Comparison of ENCODE assay signal across 7 cellular contexts in the genomic region with DNA sequence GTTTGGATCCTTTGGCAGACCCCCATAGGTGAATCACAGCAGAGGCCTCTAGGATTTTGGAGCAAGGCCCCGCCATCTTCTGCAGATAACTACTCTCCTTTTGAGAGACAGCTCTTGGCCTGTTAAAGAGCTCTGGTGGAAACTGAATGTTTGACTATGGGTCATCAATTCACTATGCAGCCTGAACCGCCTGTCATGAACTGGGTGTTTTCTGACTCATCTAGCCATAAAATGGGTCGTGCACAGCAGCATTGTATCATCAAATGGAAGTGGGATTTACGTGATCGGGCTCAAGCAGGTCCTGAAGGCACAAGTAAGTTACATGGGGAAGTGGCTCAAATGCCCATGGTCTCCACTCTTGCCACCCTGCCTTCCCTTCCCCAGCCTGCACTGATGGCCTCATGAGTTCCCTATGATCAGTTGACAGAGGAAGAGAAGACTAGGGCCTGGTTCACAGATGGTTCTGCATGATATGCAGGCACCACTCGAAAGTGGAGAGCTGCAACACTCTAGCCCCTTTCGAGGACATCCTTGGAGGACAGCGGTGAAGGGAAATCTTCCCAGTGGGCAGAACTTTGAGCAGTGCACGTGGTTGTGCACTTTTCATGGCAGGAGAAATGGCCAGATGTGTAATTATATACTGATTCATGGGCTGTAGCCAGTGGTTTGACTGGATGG. TPM values are rescaled to one million over a fixed set of nuclear protein-coding genes. Genes with fewer than 3 reads are reported as not detected.
DNase-seq lines count a peak whose midpoint lies in the region; ATAC-seq and TF ChIP-seq lines count a peak whose summit lies in the region.
"Not testable (repeated sequence)": the region's sequence is repeated elsewhere in the genome, so short reads cannot be mapped to it uniquely, and the experiment has no call there.

No MANE protein-coding gene starts in this region.

- ATAC-seq in CD4-positive, alpha-beta T cell (ENCODE audit: poor library complexity), result not testable (repeated sequence)

- not testable (repeated sequence) for H3K4me3 ChIP-seq in GM23248; fibroblast of villous mesenchyme (ENCODE audit: low read depth, low read length)

- H3K27ac ChIP-seq in CD4-positive, alpha-beta T cell (ENCODE audit: low read depth, low read length); GM23248: not testable (repeated sequence)

- TF ChIP-seq CTCF in CD4-positive, alpha-beta T cell (IDR thresholded peaks at IDR 0.05); fibroblast of villous mesenchyme (IDR thresholded peaks at IDR 0.05; ENCODE audit: insufficient read depth, low read depth, low read length): not testable (repeated sequence)

- H4K20me1 ChIP-seq in GM23248 (ENCODE audit: insufficient read depth), result not testable (repeated sequence)

- peaks cover 45% of the 10 kb centered on the region for H3K4me1 Mint-ChIP-seq in CD4-positive, alpha-beta T cell (ENCODE audit: low read depth)
- H3K4me1 Mint-ChIP-seq in activated naive CD8-positive, alpha-beta T cell (ENCODE audit: low read depth), result peaks cover 32% of the 10 kb centered on the region

- H3K9me2 ChIP-seq in GM23248 (ENCODE audit: insufficient read depth), result not testable (repeated sequence)

- H3F3A ChIP-seq in GM23248 (ENCODE audit: insufficient read depth), result not testable (repeated sequence)

- H3K4me2 ChIP-seq in GM23248 (ENCODE audit: unreplicated experiment), result not testable (repeated sequence)

- H2AFZ ChIP-seq in GM23248, result not testable (repeated sequence)

- not testable (repeated sequence) for DNase-seq in CD4-positive, alpha-beta T cell
- DNase-seq in GM23248 (peak; percentile 71), M059J (ENCODE audit: low read depth) (peak; percentile 48), T1000 (lab: John Stamatoyannopoulos, UW) (peak; percentile 9), fibroblast of villous mesenchyme (ENCODE audit: low read depth) (peak; percentile 10), renal cortical epithelial cell (ENCODE audit: low read depth) (peak; percentile 51)

- not testable (repeated sequence) for H3K36me3 Mint-ChIP-seq in CD4-positive, alpha-beta T cell (ENCODE audit: low read depth); activated naive CD8-positive, alpha-beta T cell

- not testable (repeated sequence) for H3K9me3 ChIP-seq in CD4-positive, alpha-beta T cell (ENCODE audit: control insufficient read depth, low read length); GM23248 (ENCODE audit: low read depth)

- not testable (repeated sequence) for H3K36me3 ChIP-seq in GM23248 (ENCODE audit: low read depth)

- CTCF ChIA-PET in CD4-positive, alpha-beta T cell (lab: Charles Lee), result not testable (repeated sequence)

- H3K27me3 Mint-ChIP-seq in CD4-positive, alpha-beta T cell; activated naive CD8-positive, alpha-beta T cell: not testable (repeated sequence)

- POLR2A ChIA-PET in CD4-positive, alpha-beta T cell (lab: Charles Lee), result interaction anchor here (1.0 to 1.4 kb wide), 2 partner anchors 12 to 17 kb away, joined by 3 to 4 read pairs; no protein-coding TSS in a partner anchor

- in situ Hi-C loops in GM23248 (cut with MboI), result not testable (repeated sequence)

- H3K27me3 ChIP-seq in CD4-positive, alpha-beta T cell (ENCODE audit: control insufficient read depth, insufficient read depth, low read length); GM23248 (replicated peaks; ENCODE audit: insufficient read depth): not testable (repeated sequence)

- H3K4me3 Mint-ChIP-seq in CD4-positive, alpha-beta T cell; activated naive CD8-positive, alpha-beta T cell: not testable (repeated sequence)

- H3K4me1 ChIP-seq in GM23248 (ENCODE audit: insufficient read depth), result not testable (repeated sequence)

- WGBS in GM23248 (ENCODE audit: low coverage in 1 of 2, low lambda C conversion rate in 2 of 2, missing lambda C conversion rate in 2 of 2), 2 experiments, result 54 to 55% methylated on average over 9 of the region's 9 CpGs

- H3K27ac Mint-ChIP-seq in CD4-positive, alpha-beta T cell, result peak overlapping the region; percentile 36
- H3K27ac Mint-ChIP-seq in activated naive CD8-positive, alpha-beta T cell, result peak overlapping the region; percentile 18

- H3K9me3 Mint-ChIP-seq in CD4-positive, alpha-beta T cell; activated naive CD8-positive, alpha-beta T cell (ENCODE audit: low read depth): not testable (repeated sequence)

- H3K9ac ChIP-seq in GM23248, result not testable (repeated sequence)

- not testable (repeated sequence) for H3K79me2 ChIP-seq in GM23248 (ENCODE audit: insufficient read depth)

- intact Hi-C loops in CD4-positive, alpha-beta T cell (cut with DNase I, micrococcal nuclease), result not testable (repeated sequence)

RNA-seq across cellular contexts. Expression of gene LAT, which starts 19.8 kb away (rescaled TPM):
- total RNA-seq in CD4-positive, alpha-beta T cell, result 100 to 1,000 TPM; 156 to 160 TPM
- 2.4 and 2.9 TPM in 2 replicates for total RNA-seq in GM23248 (2014; rRNA removed; shearing (Covaris generic))
- polyA plus RNA-seq in GM23248 (2016; fragmentation: Nextera tagmentation; extraction: Ambion mirVana), result 2.3 and 2.4 TPM in 2 replicates
- total RNA-seq in M059J (2014; rRNA removed; shearing (Covaris generic)), result 1.2 TPM in 1 of 2 replicates, not detected in the other
- 0.43 and 0.64 TPM in 2 replicates for total RNA-seq in fibroblast of villous mesenchyme
- 0.30 TPM in 1 of 2 replicates, not detected in the other for total RNA-seq in renal cortical epithelial cell

RNA-seq across cellular contexts. Expression of gene SPNS1, which starts 30.1 kb away (rescaled TPM):
- total RNA-seq in CD4-positive, alpha-beta T cell, result 10 to 100 TPM; 24.4 to 28.1 TPM
- 44.3 and 48.4 TPM in 2 replicates for total RNA-seq in GM23248 (2014; rRNA removed; shearing (Covaris generic))
- polyA plus RNA-seq in GM23248 (2016; fragmentation: Nextera tagmentation; extraction: Ambion mirVana), result 41.3 and 46.9 TPM in 2 replicates
- 28.8 and 48.7 TPM in 2 replicates for total RNA-seq in M059J (2014; rRNA removed; shearing (Covaris generic))
- total RNA-seq in fibroblast of villous mesenchyme (33.2 and 34.5 TPM in 2 replicates), renal cortical epithelial cell (21.0 and 36.0 TPM in 2 replicates)

RNA-seq across cellular contexts. Expression of gene NFATC2IP, which starts 53.9 kb away (rescaled TPM):
- total RNA-seq in CD4-positive, alpha-beta T cell, result 10 to 100 TPM; 47.4 to 51.0 TPM
- 12.1 and 16.8 TPM in 2 replicates for total RNA-seq in GM23248 (2014; rRNA removed; shearing (Covaris generic))
- polyA plus RNA-seq in GM23248 (2016; fragmentation: Nextera tagmentation; extraction: Ambion mirVana), result 11.4 and 15.7 TPM in 2 replicates
- total RNA-seq in M059J (2014; rRNA removed; shearing (Covaris generic)), result 22.2 and 23.7 TPM in 2 replicates
- total RNA-seq in fibroblast of villous mesenchyme (20.0 and 30.7 TPM in 2 replicates), renal cortical epithelial cell (18.1 and 23.8 TPM in 2 replicates)

Comparison
In these comparisons a context has a peak if more than half of its experiments do, and no peak if none do; other contexts are left out.
1. RNA of gene LAT, which starts 19.8 kb away (total RNA-seq): 156 to 160 TPM in CD4-positive, alpha-beta T cell; 2.4 to 2.9 TPM in GM23248, 1.2 TPM in M059J, 0.43 to 0.64 TPM in fibroblast of villous mesenchyme and 0.30 TPM in renal cortical epithelial cell; every median in the first group is over 10 times any median in the second.